In genomic region chr1:208977012-208977411, GRCh38 we compare ENCODE assay signal across 25 cellular contexts.
"Had no signal": no experiment of that assay in that cellular context is flagged by ENCODE, and none has a peak within 500 bp of the region (broad histone marks: within the 10 kb centered on the region; RNA-seq: fewer than 3 reads in every experiment).

No MANE protein-coding gene starts in this region.

- H3K4me1 ChIP-seq: neural progenitor cell, sigmoid colon, spleen, transverse colon had no signal

- H2AFZ ChIP-seq: hepatocyte, neural progenitor cell had no signal

- H3K4me3 Mint-ChIP-seq: activated CD4-positive, alpha-beta memory T cell treated with anti-CD3 and anti-CD28 coated beads, Interleukin-2, amount 10 ng/mL, durations not matched to agents 7 days and 5 days; activated CD4-positive, alpha-beta T cell treated with anti-CD3 and anti-CD28 coated beads, Interleukin-2, amount 10 ng/mL, durations not matched to agents 24 days and 14 days; activated naive CD4-positive, alpha-beta T cell treated with anti-CD3 and anti-CD28 coated beads, Interleukin-2, amount 10 ng/mL, durations not matched to agents 7 days and 5 days; activated T-cell treated with anti-CD3 and anti-CD28 coated beads, Interleukin-2, amount 50 U/mL, for 72 hours; dendritic cell treated with granulocyte-macrophage colony-stimulating factor and Interleukin-4, amounts not matched to agents 40 ng/mL and 50 ng/mL, for 4 days; immature natural killer cell; naive thymus-derived CD8-positive, alpha-beta T cell; neural progenitor cell; stimulated activated naive CD8-positive, alpha-beta T cell treated with anti-CD3 and anti-CD28 coated beads, Interleukin-15, amount 100 ng/mL, for 72 hours had no signal

- H3K9me3 Mint-ChIP-seq: activated CD4-positive, alpha-beta memory T cell treated with anti-CD3 and anti-CD28 coated beads, Interleukin-2, amount 10 ng/mL, durations not matched to agents 7 days and 5 days; activated CD4-positive, alpha-beta T cell treated with anti-CD3 and anti-CD28 coated beads, Interleukin-2, amount 10 ng/mL, durations not matched to agents 24 days and 14 days; activated naive CD4-positive, alpha-beta T cell treated with anti-CD3 and anti-CD28 coated beads, Interleukin-2, amount 10 ng/mL, durations not matched to agents 7 days and 5 days; activated T-cell treated with anti-CD3 and anti-CD28 coated beads, Interleukin-2, amount 50 U/mL, for 72 hours; dendritic cell treated with granulocyte-macrophage colony-stimulating factor and Interleukin-4, amounts not matched to agents 40 ng/mL and 50 ng/mL, for 4 days; naive thymus-derived CD8-positive, alpha-beta T cell; neural progenitor cell; stimulated activated naive CD8-positive, alpha-beta T cell treated with anti-CD3 and anti-CD28 coated beads, Interleukin-15, amount 100 ng/mL, for 72 hours had no signal

- H3K9ac ChIP-seq: neural progenitor cell had no signal

- H3K9me3 ChIP-seq: sigmoid colon, spleen, suprapubic skin, transverse colon had no signal

- H3K4me2 ChIP-seq: hepatocyte, neural progenitor cell had no signal

- H3K27ac Mint-ChIP-seq: activated CD4-positive, alpha-beta memory T cell treated with anti-CD3 and anti-CD28 coated beads, Interleukin-2, amount 10 ng/mL, durations not matched to agents 7 days and 5 days; activated CD4-positive, alpha-beta T cell treated with anti-CD3 and anti-CD28 coated beads, Interleukin-2, amount 10 ng/mL, durations not matched to agents 24 days and 14 days; activated naive CD4-positive, alpha-beta T cell treated with anti-CD3 and anti-CD28 coated beads, Interleukin-2, amount 10 ng/mL, durations not matched to agents 7 days and 5 days; activated T-cell treated with anti-CD3 and anti-CD28 coated beads, Interleukin-2, amount 50 U/mL, for 72 hours; dendritic cell treated with granulocyte-macrophage colony-stimulating factor and Interleukin-4, amounts not matched to agents 40 ng/mL and 50 ng/mL, for 4 days; immature natural killer cell; naive thymus-derived CD8-positive, alpha-beta T cell; neural progenitor cell; stimulated activated naive CD8-positive, alpha-beta T cell treated with anti-CD3 and anti-CD28 coated beads, Interleukin-15, amount 100 ng/mL, for 72 hours had no signal

- H3K4me3 ChIP-seq: hepatocyte, neural progenitor cell, sigmoid colon, SK-N-MC, spleen, suprapubic skin, transverse colon had no signal

- H3K36me3 Mint-ChIP-seq: activated naive CD4-positive, alpha-beta T cell treated with anti-CD3 and anti-CD28 coated beads, Interleukin-2, amount 10 ng/mL, durations not matched to agents 7 days and 5 days; immature natural killer cell; naive thymus-derived CD8-positive, alpha-beta T cell; neural progenitor cell had no signal

- H3K27me3 ChIP-seq: hepatocyte, neural progenitor cell, sigmoid colon, spleen, suprapubic skin, transverse colon had no signal

- DNase-seq: activated CD4-positive, alpha-beta memory T cell treated with anti-CD3 and anti-CD28 coated beads, Interleukin-2, amount 10 ng/mL, durations not matched to agents 7 days and 5 days; activated effector memory CD4-positive, alpha-beta T cell treated with Interleukin-2 at 50 U/mL for 16 hours; activated naive CD4-positive, alpha-beta T cell treated with anti-CD3 and anti-CD28 coated beads, Interleukin-2, amount 10 ng/mL, durations not matched to agents 7 days and 5 days; activated T-cell treated with anti-CD3 and anti-CD28 coated beads, Interleukin-2, amount 50 U/mL, for 72 hours; caudate nucleus; effector CD4-positive, alpha-beta T cell; foreskin melanocyte; glutamatergic neuron; immature natural killer cell; mesendoderm; naive thymus-derived CD8-positive, alpha-beta T cell; retina; sigmoid colon; spleen; stimulated activated CD4-positive, alpha-beta T cell treated with anti-CD3 and anti-CD28 coated beads, Interleukin-4, amount 100 ng/mL, for 24 hours; stimulated activated naive CD8-positive, alpha-beta T cell treated with anti-CD3 and anti-CD28 coated beads, Interleukin-15, amount 100 ng/mL, for 72 hours; transverse colon had no signal

- H3K27me3 Mint-ChIP-seq: stimulated activated naive CD8-positive, alpha-beta T cell treated with anti-CD3 and anti-CD28 coated beads, Interleukin-15, amount 100 ng/mL, for 72 hours had no signal

- H3K4me1 Mint-ChIP-seq: activated CD4-positive, alpha-beta memory T cell treated with anti-CD3 and anti-CD28 coated beads, Interleukin-2, amount 10 ng/mL, durations not matched to agents 7 days and 5 days; activated CD4-positive, alpha-beta T cell treated with anti-CD3 and anti-CD28 coated beads, Interleukin-2, amount 10 ng/mL, durations not matched to agents 24 days and 14 days; activated naive CD4-positive, alpha-beta T cell treated with anti-CD3 and anti-CD28 coated beads, Interleukin-2, amount 10 ng/mL, durations not matched to agents 7 days and 5 days; immature natural killer cell; naive thymus-derived CD8-positive, alpha-beta T cell; neural progenitor cell; stimulated activated naive CD8-positive, alpha-beta T cell treated with anti-CD3 and anti-CD28 coated beads, Interleukin-15, amount 100 ng/mL, for 72 hours had no signal

- ATAC-seq: activated CD4-positive, CD25-positive, alpha-beta regulatory T cell treated with anti-CD3 and anti-CD28 coated beads, Interleukin-2, amount 50 U/mL, for 24 hours; activated T-cell treated with anti-CD3 and anti-CD28 coated beads, Interleukin-2, amount 50 U/mL, for 72 hours; naive thymus-derived CD8-positive, alpha-beta T cell; stimulated activated naive CD8-positive, alpha-beta T cell treated with anti-CD3 and anti-CD28 coated beads, Interleukin-15, amount 100 ng/mL, for 72 hours had no signal

- H3K27ac ChIP-seq: hepatocyte, neural progenitor cell, sigmoid colon, SK-N-MC, spleen, suprapubic skin, transverse colon, VCaP had no signal

- H3K79me2 ChIP-seq: hepatocyte had no signal

- H3K36me3 ChIP-seq: neural progenitor cell, sigmoid colon, spleen, suprapubic skin, transverse colon had no signal
